ENCODE assay signal across 1 cellular context in the genomic region with DNA sequence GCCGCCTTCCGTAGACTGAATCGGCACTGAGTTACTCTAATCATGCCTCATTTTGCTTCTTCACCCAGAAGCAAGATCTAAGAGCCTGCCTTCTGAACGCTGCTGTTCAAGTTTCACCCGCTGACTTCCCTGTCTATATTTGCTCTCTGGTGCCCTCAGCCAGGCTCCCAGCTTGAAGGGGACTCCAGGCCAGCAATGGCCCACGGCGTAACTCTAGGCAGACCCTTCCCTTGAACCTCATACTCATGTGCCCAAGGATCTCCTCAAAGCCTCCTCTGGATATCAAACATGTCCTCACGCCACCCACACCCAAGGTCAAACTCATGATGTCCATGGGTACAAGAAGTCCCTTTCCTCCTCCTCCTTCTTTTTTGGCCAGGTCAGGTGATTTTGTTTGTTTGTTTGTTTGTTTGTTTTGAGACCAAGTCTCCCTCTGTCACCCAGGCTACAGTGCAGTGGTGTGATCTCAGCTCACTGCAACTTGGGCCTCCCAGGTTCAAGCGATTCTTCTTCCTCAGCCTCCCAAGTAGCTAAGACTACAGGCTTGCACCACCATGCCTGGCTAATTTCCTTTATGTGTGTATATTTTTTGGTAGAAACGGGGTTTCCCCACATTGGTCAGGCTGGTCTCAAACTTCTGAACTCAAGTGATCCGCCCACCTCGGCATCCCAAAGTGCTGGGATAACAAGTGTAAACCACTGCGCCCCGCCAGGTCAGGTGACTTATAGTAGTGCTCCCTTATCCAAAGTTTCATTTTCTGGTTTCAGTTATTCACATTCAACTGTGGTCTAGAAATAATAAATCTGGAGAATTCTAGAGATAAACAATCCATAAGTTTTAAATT.
TF ChIP-seq lines count a peak whose summit lies in the region.

No MANE protein-coding gene starts in this region.

TF ChIP-seq in IMR-90, 13 proteins besides CTCF, POLR2A, EP300 and RAD21:
- no peak for TF ChIP-seq CEBPB (IDR thresholded peaks at IDR 0.05; ENCODE audit: low read depth, low read length)
- TF ChIP-seq BHLHE40 (IDR thresholded peaks at IDR 0.05; ENCODE audit: low read depth, low read length): 0 out of 2 replicates have a peak, but pooled peaks have one; percentile 16
